8 cellular contexts compared by ENCODE assay signal in genomic region chr4:129093173-129093974, GRCh38. TPM values are rescaled to one million over a fixed set of nuclear protein-coding genes. Genes with fewer than 3 reads are reported as not detected.
DNase-seq lines count a peak whose midpoint lies in the region; ATAC-seq and TF ChIP-seq lines count a peak whose summit lies in the region.

Gene SCLT1, minus strand, starts transcription at chr4:129093539. Its CDS starts 436 bp downstream, at chr4:129093103.

- peak within 1 kb of the TSS; percentile 97 for H3K9ac ChIP-seq in DND-41 (ENCODE audit: low read depth, low read length)
- H3K9ac ChIP-seq in GM23248: peak within 1 kb of the TSS; percentile 97

- ATAC-seq in DND-41 (ENCODE audit: insufficient read depth, low read depth): peak; percentile 90
- peak; percentile 88 to 91 for ATAC-seq in naive B cell (ENCODE audit: low read depth in 2 of 2)
- ATAC-seq in stimulated activated memory B cell treated with anti-CD40 and anti-IgM and Interleukin-4, amounts not matched to agents 10 μg/mL and 1 μg/mL and 100 μg/mL, for 72 hours: peak; percentile 99

- 1% methylated on average over 49 to 59 of the region's 60 CpGs for WGBS in GM23248 (ENCODE audit: low coverage in 1 of 2, low lambda C conversion rate in 2 of 2, missing lambda C conversion rate in 2 of 2), 2 experiments

- H3K36me3 Mint-ChIP-seq in activated T-helper 1 cell treated with anti-CD3 and anti-CD28 coated beads, Interleukin-12 subunit alpha, Interleukin-12 subunit beta, Interleukin-2, Interleukin-4 antibody, amounts not matched to agents 30 ng/mL and 10 ng/mL and 1 ng/mL, durations not matched to agents 14 hours and 24 hours and 36 hours (ENCODE audit: low read depth): peaks cover 2% of the 10 kb centered on the region
- H3K36me3 Mint-ChIP-seq in naive B cell: no peaks in the 10 kb centered on the region
- no peaks in the 10 kb centered on the region for H3K36me3 Mint-ChIP-seq in stimulated activated memory B cell treated with anti-CD40 and anti-IgM and Interleukin-4, amounts not matched to agents 10 μg/mL and 1 μg/mL and 100 μg/mL, for 72 hours

- H3K27ac ChIP-seq in DND-41 (ENCODE audit: low read length): peak within 1 kb of the TSS; percentile 98
- H3K27ac ChIP-seq in GM23248: peak within 1 kb of the TSS; percentile 99

- H3K27me3 Mint-ChIP-seq in activated T-helper 1 cell treated with anti-CD3 and anti-CD28 coated beads, Interleukin-12 subunit alpha, Interleukin-12 subunit beta, Interleukin-2, Interleukin-4 antibody, amounts not matched to agents 30 ng/mL and 10 ng/mL and 1 ng/mL, durations not matched to agents 14 hours and 24 hours and 36 hours (ENCODE audit: insufficient read depth): no peaks in the 10 kb centered on the region
- no peaks in the 10 kb centered on the region for H3K27me3 Mint-ChIP-seq in naive B cell
- H3K27me3 Mint-ChIP-seq in stimulated activated memory B cell treated with anti-CD40 and anti-IgM and Interleukin-4, amounts not matched to agents 10 μg/mL and 1 μg/mL and 100 μg/mL, for 72 hours: no peaks in the 10 kb centered on the region

- peak within 1 kb of the TSS; percentile 99 for H2AFZ ChIP-seq in DND-41 (ENCODE audit: low read depth, low read length)
- H2AFZ ChIP-seq in GM23248: peak within 1 kb of the TSS; percentile 98

- H3K4me2 ChIP-seq in DND-41 (ENCODE audit: insufficient read depth, low read length) (peak within 1 kb of the TSS; percentile 78), GM23248 (ENCODE audit: unreplicated experiment) (peak within 1 kb of the TSS; percentile 96)

- H4K20me1 ChIP-seq in DND-41 (ENCODE audit: insufficient read depth, low read length) (peaks cover 8% of the 10 kb centered on the region; the same call in 1 of the 2 replicates), GM23248 (ENCODE audit: insufficient read depth) (no peaks in the 10 kb centered on the region)

- peaks cover 56% of the 10 kb centered on the region for H3K4me1 Mint-ChIP-seq in activated T-helper 1 cell treated with anti-CD3 and anti-CD28 coated beads, Interleukin-12 subunit alpha, Interleukin-12 subunit beta, Interleukin-2, Interleukin-4 antibody, amounts not matched to agents 30 ng/mL and 10 ng/mL and 1 ng/mL, durations not matched to agents 14 hours and 24 hours and 36 hours (ENCODE audit: low read depth)
- peaks cover 24 to 30% (median 28%) of the 10 kb centered on the region in 3 donors for H3K4me1 Mint-ChIP-seq in naive B cell
- peaks cover 35% of the 10 kb centered on the region for H3K4me1 Mint-ChIP-seq in stimulated activated memory B cell treated with anti-CD40 and anti-IgM and Interleukin-4, amounts not matched to agents 10 μg/mL and 1 μg/mL and 100 μg/mL, for 72 hours

- peak within 1 kb of the TSS; percentile 42 for H3K27ac Mint-ChIP-seq in activated T-helper 1 cell treated with anti-CD3 and anti-CD28 coated beads, Interleukin-12 subunit alpha, Interleukin-12 subunit beta, Interleukin-2, Interleukin-4 antibody, amounts not matched to agents 30 ng/mL and 10 ng/mL and 1 ng/mL, durations not matched to agents 14 hours and 24 hours and 36 hours
- no peak within 1 kb of the TSS for H3K27ac Mint-ChIP-seq in naive B cell
- no peak within 1 kb of the TSS for H3K27ac Mint-ChIP-seq in stimulated activated memory B cell treated with anti-CD40 and anti-IgM and Interleukin-4, amounts not matched to agents 10 μg/mL and 1 μg/mL and 100 μg/mL, for 72 hours

- H3K4me1 ChIP-seq in DND-41 (ENCODE audit: insufficient read depth, low read length): peaks cover 70% of the 10 kb centered on the region
- H3K4me1 ChIP-seq in GM23248 (ENCODE audit: insufficient read depth): peaks cover 20% of the 10 kb centered on the region

- H3K27me3 ChIP-seq in DND-41 (ENCODE audit: insufficient read depth, low read length, poor library complexity) (no peaks in the 10 kb centered on the region), GM23248 (replicated peaks; ENCODE audit: insufficient read depth) (no peaks in the 10 kb centered on the region)

- no peak for TF ChIP-seq CTCF in DND-41 (IDR thresholded peaks at IDR 0.05; ENCODE audit: borderline replicate concordance, extremely low read depth, low read length, poor library complexity, severe bottlenecking)

- no peaks in the 10 kb centered on the region for H3K9me2 ChIP-seq in GM23248 (ENCODE audit: insufficient read depth)

- in situ Hi-C loops in GM23248 (cut with MboI): no loop called here

- H3K9me3 Mint-ChIP-seq in activated T-helper 1 cell treated with anti-CD3 and anti-CD28 coated beads, Interleukin-12 subunit alpha, Interleukin-12 subunit beta, Interleukin-2, Interleukin-4 antibody, amounts not matched to agents 30 ng/mL and 10 ng/mL and 1 ng/mL, durations not matched to agents 14 hours and 24 hours and 36 hours: no peaks in the 10 kb centered on the region
- H3K9me3 Mint-ChIP-seq in naive B cell: no peaks in the 10 kb centered on the region
- no peaks in the 10 kb centered on the region for H3K9me3 Mint-ChIP-seq in stimulated activated memory B cell treated with anti-CD40 and anti-IgM and Interleukin-4, amounts not matched to agents 10 μg/mL and 1 μg/mL and 100 μg/mL, for 72 hours

- peaks cover 10% of the 10 kb centered on the region for H3F3A ChIP-seq in GM23248 (ENCODE audit: insufficient read depth)

- peaks cover 3% of the 10 kb centered on the region; the same call in 1 of the 2 replicates for H3K36me3 ChIP-seq in DND-41 (ENCODE audit: insufficient read depth, low read length)
- no peaks in the 10 kb centered on the region for H3K36me3 ChIP-seq in GM23248 (ENCODE audit: low read depth)

- peak; percentile 95 for DNase-seq in DND-41
- peak; percentile 100 for DNase-seq in GM23248
- peak; percentile 95 to 96 for DNase-seq in Kasumi-1 (lab: John Stamatoyannopoulos, UW)
- peak; percentile 97 for DNase-seq in RPMI7951 (ENCODE audit: low read depth)
- DNase-seq in activated T-helper 1 cell treated with anti-CD3 and anti-CD28 coated beads, Interleukin-12 subunit alpha, Interleukin-12 subunit beta, Interleukin-2, Interleukin-4 antibody, amounts not matched to agents 30 ng/mL and 10 ng/mL and 1 ng/mL, durations not matched to agents 14 hours and 24 hours and 36 hours (ENCODE audit: low spot score): peak; percentile 96
- DNase-seq in fibroblast of gingiva (ENCODE audit: low read depth): peak; percentile 97
- peak; percentile 96 for DNase-seq in naive B cell

- peaks cover 88% of the 10 kb centered on the region for H3K79me2 ChIP-seq in DND-41 (ENCODE audit: insufficient read depth, low read length)
- H3K79me2 ChIP-seq in GM23248 (ENCODE audit: insufficient read depth): peaks cover 46% of the 10 kb centered on the region

- H3K4me3 ChIP-seq in DND-41 (ENCODE audit: low read depth in 1 of 2, low read length in 2 of 2) (peak within 1 kb of the TSS; percentile 82 to 95), GM23248 (peak within 1 kb of the TSS; percentile 92)

- intact Hi-C loops in activated T-helper 1 cell treated with anti-CD3 and anti-CD28 coated beads, Interleukin-12 subunit alpha, Interleukin-12 subunit beta, Interleukin-2, Interleukin-4 antibody, amounts not matched to agents 30 ng/mL and 10 ng/mL and 1 ng/mL, durations not matched to agents 14 hours and 24 hours and 36 hours (cut with micrococcal nuclease): loop anchor here (1.0 to 10.0 kb wide), 8 partner anchors 47 to 1309 kb away; partner anchors contain the start of genes HSPA4L, LARP1B and PLK4

- H3K9me3 ChIP-seq in DND-41 (ENCODE audit: insufficient read depth, low read length, severe bottlenecking) (no peaks in the 10 kb centered on the region), GM23248 (ENCODE audit: low read depth) (no peaks in the 10 kb centered on the region)

- peak within 1 kb of the TSS; percentile 66 for H3K4me3 Mint-ChIP-seq in activated T-helper 1 cell treated with anti-CD3 and anti-CD28 coated beads, Interleukin-12 subunit alpha, Interleukin-12 subunit beta, Interleukin-2, Interleukin-4 antibody, amounts not matched to agents 30 ng/mL and 10 ng/mL and 1 ng/mL, durations not matched to agents 14 hours and 24 hours and 36 hours
- H3K4me3 Mint-ChIP-seq in naive B cell: peak within 1 kb of the TSS in 2 of 8 donors; percentile 24 to 45
- H3K4me3 Mint-ChIP-seq in stimulated activated memory B cell treated with anti-CD40 and anti-IgM and Interleukin-4, amounts not matched to agents 10 μg/mL and 1 μg/mL and 100 μg/mL, for 72 hours: no peak within 1 kb of the TSS

RNA-seq across cellular contexts. Expression of gene SCLT1, which starts in this region (rescaled TPM):
- total RNA-seq in GM23248 (2014; rRNA removed; shearing (Covaris generic)): 7.3 and 12.5 TPM in 2 replicates
- polyA plus RNA-seq in GM23248 (2016; fragmentation: Nextera tagmentation; extraction: Ambion mirVana): 7.5 and 9.0 TPM in 2 replicates
- total RNA-seq in RPMI7951 (2014; rRNA removed; shearing (Covaris generic)): 23.8 and 24.0 TPM in 2 replicates
- total RNA-seq in activated T-helper 1 cell treated with anti-CD3 and anti-CD28 coated beads, Interleukin-12 subunit alpha, Interleukin-12 subunit beta, Interleukin-2, Interleukin-4 antibody, amounts not matched to agents 30 ng/mL and 10 ng/mL and 1 ng/mL, durations not matched to agents 14 hours and 24 hours and 36 hours: 24.3 and 24.4 TPM in 2 replicates
- 1 to 10 TPM in 5 of 6 donors, under 1 TPM in 1; 0.65 to 9.3 (median 8.6) TPM for polyA plus RNA-seq in naive B cell (ENCODE audit: low read depth in 6 of 6)

Comparison
In these comparisons a context has a peak if more than half of its experiments do, and no peak if none do; other contexts are left out.
1. Peak in every context shown above with its lines: DNase-seq, ATAC-seq, H3K4me3 ChIP-seq and H3K27ac ChIP-seq.